1 cellular context compared by ENCODE assay signal in genomic region chr18:11859903-11860407, GRCh38.
TF ChIP-seq lines count a peak whose summit lies in the region.

No MANE protein-coding gene starts in this region.

TF ChIP-seq in HepG2, 621 proteins besides CTCF, POLR2A, EP300 and RAD21 (continued from another document):
- TF ChIP-seq STAT6 (CRISPR knock-in tag; IDR thresholded peaks at IDR 0.05; ENCODE audit: borderline replicate concordance) = no peak
- TF ChIP-seq THRA (CRISPR knock-in tag; IDR thresholded peaks at IDR 0.05; ENCODE audit: borderline replicate concordance) = peak; percentile 64; the same call in 1 of the 2 replicates
- TF ChIP-seq ZNF652 (CRISPR knock-in tag; IDR thresholded peaks at IDR 0.05; ENCODE audit: borderline replicate concordance, low read depth) = 0 out of 2 replicates have a peak, but pooled peaks have one; percentile 13
- peak; percentile 78; the same call in 1 of the 2 replicates for TF ChIP-seq ATF3 (CRISPR knock-in tag; IDR thresholded peaks at IDR 0.05)
- TF ChIP-seq KDM1A (CRISPR knock-in tag; IDR thresholded peaks at IDR 0.05) = no peak
- TF ChIP-seq RARA (CRISPR knock-in tag; IDR thresholded peaks at IDR 0.05) = peak; percentile 70
- TF ChIP-seq ARID5B (CRISPR knock-in tag; IDR thresholded peaks at IDR 0.05) = peak; percentile 63
- 0 out of 2 replicates have a peak, but pooled peaks have one; percentile 42 for TF ChIP-seq HOMEZ (CRISPR knock-in tag; IDR thresholded peaks at IDR 0.05; ENCODE audit: low read depth)
- 0 out of 2 replicates have a peak, but pooled peaks have one; percentile 17 for TF ChIP-seq GATAD2A (CRISPR knock-in tag; IDR thresholded peaks at IDR 0.05)
- peak; percentile 73 for TF ChIP-seq TEAD3 (CRISPR knock-in tag; optimal IDR thresholded peaks at IDR 0.05; ENCODE audit: borderline replicate concordance)
- no peak for TF ChIP-seq HNRNPUL1 (IDR thresholded peaks at IDR 0.05; ENCODE audit: low read depth, low read length)
